8 cellular contexts compared by ENCODE assay signal in genomic region chr4:183471960-183472708, GRCh38. TPM values are rescaled to one million over a fixed set of nuclear protein-coding genes. Genes with fewer than 3 reads are reported as not detected.
DNase-seq lines count a peak whose midpoint lies in the region; ATAC-seq and TF ChIP-seq lines count a peak whose summit lies in the region.

No MANE protein-coding gene starts in this region.

- TF ChIP-seq CTCF in foreskin keratinocyte (conservative IDR thresholded peaks at IDR 0.05) (peak; percentile 87), neutrophil (IDR thresholded peaks at IDR 0.05) (peak; percentile 77)

- no peak overlapping the region for H3K27ac Mint-ChIP-seq in CD4-positive, CD25-positive, alpha-beta regulatory T cell
- no peak overlapping the region for H3K27ac Mint-ChIP-seq in activated T-helper 17 cell treated with anti-CD3 and anti-CD28 coated beads, Interleukin-2, amount 50 U/mL, for 72 hours

- peaks cover 0 to 2% (median 0%) of the 10 kb centered on the region in 7 donors for H3K9me3 Mint-ChIP-seq in CD4-positive, CD25-positive, alpha-beta regulatory T cell
- H3K9me3 Mint-ChIP-seq in activated T-helper 17 cell treated with anti-CD3 and anti-CD28 coated beads, Interleukin-2, amount 50 U/mL, for 72 hours: no peaks in the 10 kb centered on the region

- H3K4me1 ChIP-seq in CD4-positive, CD25-positive, alpha-beta regulatory T cell (ENCODE audit: control insufficient read depth, insufficient read depth, low read length, poor library complexity, severe bottlenecking): peaks cover 4% of the 10 kb centered on the region
- H3K4me1 ChIP-seq in foreskin keratinocyte: peaks cover 21% of the 10 kb centered on the region
- peaks cover 6 to 8% of the 10 kb centered on the region in 2 experiments for H3K4me1 ChIP-seq in neutrophil (ENCODE audit: control insufficient read depth in 1 of 2, insufficient read depth in 1 of 2, low read depth in 1 of 2, low read length in 1 of 2)

- H3K36me3 ChIP-seq in CD4-positive, CD25-positive, alpha-beta regulatory T cell (ENCODE audit: control insufficient read depth, insufficient read depth, low read length): no peaks in the 10 kb centered on the region
- no peaks in the 10 kb centered on the region for H3K36me3 ChIP-seq in neutrophil

- no peaks in the 10 kb centered on the region for H3K27me3 ChIP-seq in CD4-positive, CD25-positive, alpha-beta regulatory T cell (ENCODE audit: control insufficient read depth, insufficient read depth, low read length)
- H3K27me3 ChIP-seq in foreskin keratinocyte (no peaks in the 10 kb centered on the region), neutrophil (no peaks in the 10 kb centered on the region)

- peak; percentile 55 to 60 for ATAC-seq in CD4-positive, CD25-positive, alpha-beta regulatory T cell (ENCODE audit: low read depth in 2 of 2)
- ATAC-seq in GM19452 (IDR thresholded peaks at IDR 0.05; ENCODE audit: unreplicated experiment) (peak; percentile 77), foreskin keratinocyte (peak; percentile 42)
- peak; percentile 71 for ATAC-seq in activated T-helper 17 cell treated with anti-CD3 and anti-CD28 coated beads, Interleukin-2, amount 50 U/mL, for 72 hours (replicated peaks)

- H3K4me3 Mint-ChIP-seq in CD4-positive, CD25-positive, alpha-beta regulatory T cell: no peak overlapping the region
- H3K4me3 Mint-ChIP-seq in activated T-helper 17 cell treated with anti-CD3 and anti-CD28 coated beads, Interleukin-2, amount 50 U/mL, for 72 hours: no peak overlapping the region

- no peaks in the 10 kb centered on the region for H3K9me3 ChIP-seq in CD4-positive, CD25-positive, alpha-beta regulatory T cell (ENCODE audit: control insufficient read depth in 2 of 2, low read length in 2 of 2)
- H3K9me3 ChIP-seq in neutrophil: no peaks in the 10 kb centered on the region

- H3K4me1 Mint-ChIP-seq in CD4-positive, CD25-positive, alpha-beta regulatory T cell: peaks cover 0 to 5% (median 0%) of the 10 kb centered on the region in 4 donors
- H3K4me1 Mint-ChIP-seq in activated T-helper 17 cell treated with anti-CD3 and anti-CD28 coated beads, Interleukin-2, amount 50 U/mL, for 72 hours: no peaks in the 10 kb centered on the region

- H3K27me3 Mint-ChIP-seq in CD4-positive, CD25-positive, alpha-beta regulatory T cell: peaks cover 4% of the 10 kb centered on the region
- peaks cover 3% of the 10 kb centered on the region for H3K27me3 Mint-ChIP-seq in activated T-helper 17 cell treated with anti-CD3 and anti-CD28 coated beads, Interleukin-2, amount 50 U/mL, for 72 hours

- H3K27ac ChIP-seq in CD4-positive, CD25-positive, alpha-beta regulatory T cell (ENCODE audit: insufficient read depth, low read length, poor library complexity, severe bottlenecking): no peak overlapping the region
- no peak overlapping the region for H3K27ac ChIP-seq in foreskin keratinocyte
- H3K27ac ChIP-seq in neutrophil: peak overlapping the region; percentile 36

- peak; percentile 66 to 74 (median 69) for DNase-seq in CD4-positive, CD25-positive, alpha-beta regulatory T cell
- DNase-seq in HUDEP-2 (lab: John Stamatoyannopoulos, UW; ENCODE audit: unreplicated experiment in 76 of 76) (peak in 71 of 76 experiments; percentile 4 to 83 (median 59)), RKO (ENCODE audit: low spot score) (peak; percentile 67), foreskin keratinocyte (peak; percentile 21 to 54), stromal cell of bone marrow (ENCODE audit: low read depth) (peak; percentile 48)

- H3K4me3 ChIP-seq in CD4-positive, CD25-positive, alpha-beta regulatory T cell (ENCODE audit: low read depth, low read length): no peak overlapping the region
- H3K4me3 ChIP-seq in neutrophil (ENCODE audit: low read depth in 1 of 2, low read length in 1 of 2): peak overlapping the region in 1 of 2 experiments; percentile 15

- H3K36me3 Mint-ChIP-seq in CD4-positive, CD25-positive, alpha-beta regulatory T cell: peaks cover 4% of the 10 kb centered on the region
- no peaks in the 10 kb centered on the region for H3K36me3 Mint-ChIP-seq in activated T-helper 17 cell treated with anti-CD3 and anti-CD28 coated beads, Interleukin-2, amount 50 U/mL, for 72 hours (ENCODE audit: low read depth)

RNA-seq across cellular contexts. Expression of gene CDKN2AIP, which starts 27.7 kb away (rescaled TPM):
- total RNA-seq in CD4-positive, CD25-positive, alpha-beta regulatory T cell: 32.5 TPM
- polyA plus RNA-seq in CD4-positive, CD25-positive, alpha-beta regulatory T cell: 10 to 100 TPM; 23.0 to 46.4 (median 36.1) TPM
- 10 to 100 TPM; 16.3 to 32.2 TPM for total RNA-seq in activated T-helper 17 cell treated with anti-CD3 and anti-CD28 coated beads, Interleukin-2, amount 50 U/mL, for 72 hours
- total RNA-seq in foreskin keratinocyte: 13.6 and 14.8 TPM in 2 replicates
- 6.8 and 7.4 TPM in 2 replicates for polyA plus RNA-seq in foreskin keratinocyte

RNA-seq across cellular contexts. Expression of gene ING2, which starts 32.7 kb away (rescaled TPM):
- total RNA-seq in CD4-positive, CD25-positive, alpha-beta regulatory T cell: 14.6 TPM
- 10 to 100 TPM in 3 of 4 donors, 1 to 10 TPM in 1; 9.1 to 17.2 (median 12.5) TPM for polyA plus RNA-seq in CD4-positive, CD25-positive, alpha-beta regulatory T cell
- total RNA-seq in activated T-helper 17 cell treated with anti-CD3 and anti-CD28 coated beads, Interleukin-2, amount 50 U/mL, for 72 hours: 10 to 100 TPM; 10.6 to 16.3 TPM
- total RNA-seq in foreskin keratinocyte: 18.5 and 23.3 TPM in 2 replicates
- 21.2 and 27.9 TPM in 2 replicates for polyA plus RNA-seq in foreskin keratinocyte
